16 cellular contexts compared by ENCODE assay signal in the genomic region with DNA sequence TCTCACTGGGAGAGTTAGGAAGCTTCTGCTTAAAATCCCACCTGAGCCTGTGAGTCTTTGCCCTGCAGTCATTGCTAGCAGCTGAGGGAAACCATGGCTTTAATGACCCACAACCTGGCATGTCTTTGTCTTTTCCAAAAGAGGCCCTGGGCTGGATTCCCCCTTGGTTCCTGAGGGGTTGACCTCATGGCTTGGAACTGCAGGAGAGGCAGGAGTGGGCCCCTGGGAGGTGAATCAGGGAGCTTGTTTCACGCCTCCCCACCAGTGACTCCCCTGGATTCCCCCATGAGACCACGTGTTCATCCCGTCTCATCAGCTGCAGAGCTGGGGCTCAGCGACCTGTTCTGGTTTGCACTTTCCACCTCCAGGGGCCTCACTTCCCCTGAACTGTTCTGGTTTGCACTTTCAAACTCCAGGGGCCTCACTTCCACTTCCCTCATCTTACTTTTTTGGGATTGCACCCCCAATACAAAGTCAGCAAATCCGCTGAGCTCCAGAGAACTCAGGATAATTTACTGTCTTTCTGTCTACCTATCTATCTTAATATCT. TPM values are rescaled to one million over a fixed set of nuclear protein-coding genes. Genes with fewer than 3 reads are reported as not detected.
DNase-seq lines count a peak whose midpoint lies in the region; ATAC-seq and TF ChIP-seq lines count a peak whose summit lies in the region.
"Had no signal": no experiment of that assay in that cellular context is flagged by ENCODE, and none has a peak within 500 bp of the region (broad histone marks: within the 10 kb centered on the region; RNA-seq: fewer than 3 reads in every experiment).

No MANE protein-coding gene starts in this region.

- no peak overlapping the region for H3K4me2 ChIP-seq in Loucy (ENCODE audit: low read depth, low read length, poor library complexity, severe bottlenecking)
- H3K4me2 ChIP-seq: A549 had no signal

- H3K36me3 ChIP-seq in BE2C: no peaks in the 10 kb centered on the region
- H3K36me3 ChIP-seq in Loucy (ENCODE audit: insufficient read depth, low read length): no peaks in the 10 kb centered on the region

- ATAC-seq in GM19043 (IDR thresholded peaks at IDR 0.05; ENCODE audit: low read depth, unreplicated experiment): peak; percentile 73
- ATAC-seq in HG02623 (IDR thresholded peaks at IDR 0.05; ENCODE audit: unreplicated experiment): peak; percentile 47
- ATAC-seq: A549, natural killer cell, right cardiac atrium had no signal

- H2AFZ ChIP-seq in Loucy (ENCODE audit: low read length): no peak overlapping the region

- H3K79me2 ChIP-seq in Loucy (ENCODE audit: insufficient read depth, low read length): no peaks in the 10 kb centered on the region

- H3K4me3 ChIP-seq in BE2C (ENCODE audit: low read depth, low read length) (no peak overlapping the region), Loucy (ENCODE audit: low read length, poor library complexity, severe bottlenecking) (no peak overlapping the region)
- H3K4me3 ChIP-seq: A549 had no signal

- no peaks in the 10 kb centered on the region for H3K9me2 ChIP-seq in Loucy (replicated peaks; ENCODE audit: low read depth, low read length)

- H3K4me1 ChIP-seq in BE2C: no peaks in the 10 kb centered on the region
- H3K4me1 ChIP-seq in Loucy (ENCODE audit: insufficient read depth, low read length, poor library complexity, severe bottlenecking): no peaks in the 10 kb centered on the region

- no peaks in the 10 kb centered on the region for H3F3A ChIP-seq in Loucy (ENCODE audit: low read depth)

- 0 out of 2 replicates have a peak, but pooled peaks have one; percentile 10 for TF ChIP-seq CTCF in BE2C (IDR thresholded peaks at IDR 0.05; ENCODE audit: low read depth, low read length)
- TF ChIP-seq CTCF in Loucy (conservative IDR thresholded peaks at IDR 0.05; ENCODE audit: low read length): 0 out of 2 replicates have a peak, but pooled peaks have one; percentile 11

- H3K27me3 ChIP-seq in BE2C (no peaks in the 10 kb centered on the region), Loucy (ENCODE audit: insufficient read depth, low read length, poor library complexity, severe bottlenecking) (no peaks in the 10 kb centered on the region)

- DNase-seq in BE2C: no peak
- DNase-seq in cerebellar nuclear complex (lab: John Stamatoyannopoulos, UW): no peak
- no peak for DNase-seq in NK-92 (lab: John Stamatoyannopoulos, UW; ENCODE audit: unreplicated experiment)
- DNase-seq in NCI-H2029 treated with DMSO at 0.1 percent for 48 hours (lab: John Stamatoyannopoulos, UW): no peak
- DNase-seq in COR-L47 (lab: John Stamatoyannopoulos, UW): no peak
- DNase-seq: activated T-cell treated with anti-CD3 and anti-CD28 coated beads, Interleukin-2, amount 50 U/mL, for 24 hours; effector CD8-positive, alpha-beta T cell; natural killer cell; NCI-H1417 treated with DMSO at 0.1 percent for 48 hours; NCI-H69; right cardiac atrium; trophoblast cell had no signal

- no peaks in the 10 kb centered on the region for H4K20me1 ChIP-seq in Loucy (ENCODE audit: insufficient read depth, low read length, poor library complexity, severe bottlenecking)

- no peak overlapping the region for H3K9ac ChIP-seq in Loucy (ENCODE audit: low read depth, low read length, poor library complexity, severe bottlenecking)

- H3K9me3 ChIP-seq in BE2C (no peaks in the 10 kb centered on the region), Loucy (ENCODE audit: insufficient read depth, low read depth, low read length) (no peaks in the 10 kb centered on the region)
- H3K9me3 ChIP-seq: A549 had no signal

RNA-seq across cellular contexts. Expression of a gene that starts 58.5 kb away (rescaled TPM):
- 40.7 TPM for polyA plus RNA-seq in BE2C (2012; ENCODE audit: insufficient read depth, insufficient read length, low read depth)
